34 cellular contexts compared by ENCODE assay signal in the genomic region with DNA sequence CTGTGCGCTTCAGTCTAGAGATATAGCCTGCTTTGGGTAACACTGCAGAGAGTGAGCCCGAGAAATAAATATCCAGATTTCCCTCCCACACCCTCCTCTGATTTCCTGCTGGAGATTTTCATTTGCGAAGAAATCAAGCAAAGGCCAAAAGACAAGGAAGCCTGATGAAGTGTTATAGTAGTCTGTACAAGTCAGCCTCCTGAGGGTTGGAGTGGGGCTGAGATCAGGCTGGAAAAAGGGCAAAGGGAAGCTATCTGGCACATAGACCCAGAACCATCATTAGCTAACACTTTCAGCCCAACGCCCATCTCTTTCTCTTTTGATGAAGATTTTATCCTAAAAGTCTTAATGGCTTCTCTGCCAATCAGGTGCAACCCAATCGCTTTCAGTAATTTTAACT.
"Had no signal": no experiment of that assay in that cellular context is flagged by ENCODE, and none has a peak within 500 bp of the region (broad histone marks: within the 10 kb centered on the region; RNA-seq: fewer than 3 reads in every experiment).

No MANE protein-coding gene starts in this region.

- H3K27ac ChIP-seq: KMS-11 had no signal

- H3K4me3 ChIP-seq: MG63 had no signal

- H3K9ac ChIP-seq: KMS-11 had no signal

- H3K36me3 ChIP-seq: MG63 had no signal

- H3K9me3 ChIP-seq: MG63 had no signal

- DNase-seq: Karpas-422, Kasumi-1, KBM-7, KG1, MG63, MM.1S, MV-4-11, NCI-H1048, NCI-H1092, NCI-H1092 treated with DMSO at 0.1 percent for 48 hours, NCI-H1105, NCI-H1105 treated with DMSO at 0.1 percent for 48 hours, NCI-H1417, NCI-H1417 treated with DMSO at 0.1 percent for 48 hours, NCI-H1436, NCI-H1436 treated with DMSO at 0.1 percent for 48 hours, NCI-H146, NCI-H1694, NCI-H1694 treated with DMSO at 0.1 percent for 48 hours, NCI-H187, NCI-H187 treated with DMSO at 0.1 percent for 48 hours, NCI-H1930, NCI-H2029, NCI-H2081, NCI-H2081 treated with DMSO at 0.1 percent for 48 hours, NCI-H2107, NCI-H2171, NCI-H2171 treated with DMSO at 0.1 percent for 48 hours, NCI-H2227 treated with DMSO at 0.1 percent for 48 hours, NCI-H226, NCI-H345, NCI-H446, NCI-H446 treated with DMSO at 0.1 percent for 48 hours had no signal

- H3K27me3 ChIP-seq: MG63 had no signal
